ENCODE assay signal across 8 cellular contexts in genomic region chr3:179562467-179563297, GRCh38. TPM values are rescaled to one million over a fixed set of nuclear protein-coding genes. Genes with fewer than 3 reads are reported as not detected.
A peak's percentile ranks its signal among the peaks of the same experiment; 100 is the strongest.
DNase-seq lines count a peak whose midpoint lies in the region; ATAC-seq and TF ChIP-seq lines count a peak whose summit lies in the region.

Gene ACTL6A (plus strand): TSS chr3:179562926. CDS start chr3:179563093, 167 bp downstream.

- ATAC-seq in GM19324 (IDR thresholded peaks at IDR 0.05; ENCODE audit: low FRiP score, unreplicated experiment) (peak; percentile 99), HG03469 (IDR thresholded peaks at IDR 0.05; ENCODE audit: unreplicated experiment) (peak; percentile 95)

- no peak for TF ChIP-seq CTCF in BJ (IDR thresholded peaks at IDR 0.05; ENCODE audit: insufficient read depth, low read depth, low read length)
- no peak for TF ChIP-seq CTCF in colonic mucosa (IDR thresholded peaks at IDR 0.05)

- POLR2A ChIA-PET in BJ (lab: Charles Lee), result interaction anchor here (0.8 kb wide), 1 partner anchor 216 kb away, joined by 3 read pairs; no protein-coding TSS in a partner anchor

- H3K4me1 Mint-ChIP-seq in activated CD4-positive, alpha-beta T cell treated with anti-CD3 and anti-CD28 coated beads, Interleukin-2, amount 10 ng/mL, durations not matched to agents 24 days and 14 days, result peaks cover 27% of the 10 kb centered on the region

- H3K27ac Mint-ChIP-seq in activated CD4-positive, alpha-beta T cell treated with anti-CD3 and anti-CD28 coated beads, Interleukin-2, amount 10 ng/mL, durations not matched to agents 24 days and 14 days, result peak within 1 kb of the TSS; percentile 97

- H3K27me3 ChIP-seq in BJ (ENCODE audit: control insufficient read depth, insufficient read depth, low read length), result no peaks in the 10 kb centered on the region
- no peaks in the 10 kb centered on the region for H3K27me3 ChIP-seq in colonic mucosa
- H3K27me3 ChIP-seq in layer of hippocampus (ENCODE audit: control insufficient read depth, insufficient read depth, low read length), result no peaks in the 10 kb centered on the region

- CTCF ChIA-PET in BJ (lab: Yijun Ruan, JAX), result interaction anchor here (0.7 to 2.3 kb wide), 4 partner anchors 22 to 241 kb away, joined by 3 to 10 read pairs (median 4); no protein-coding TSS in a partner anchor

- H3K4me3 ChIP-seq in BJ (ENCODE audit: low read depth, low read length), result peak within 1 kb of the TSS; percentile 93
- peak within 1 kb of the TSS; percentile 91 for H3K4me3 ChIP-seq in colonic mucosa

- intact Hi-C loops in activated CD4-positive, alpha-beta T cell treated with anti-CD3 and anti-CD28 coated beads, Interleukin-2, amount 10 ng/mL, durations not matched to agents 24 days and 14 days (cut with micrococcal nuclease), result loop anchor here (1.0 to 2.0 kb wide), 9 partner anchors 42 to 547 kb away; partner anchors contain the start of genes GNB4, MFN1, MRPL47 and NDUFB5
- intact Hi-C loops in colonic mucosa (cut with DNase I), result loop anchor here (10.0 kb wide), 1 partner anchor 238 kb away; the partner anchor contains the start of gene ZNF639

- H3K9ac ChIP-seq in colonic mucosa (ENCODE audit: low read depth in 2 of 2, low read length in 2 of 2), result peak within 1 kb of the TSS; percentile 73 to 77

- no peaks in the 10 kb centered on the region for H3K9me3 ChIP-seq in colonic mucosa

- no peaks in the 10 kb centered on the region for H3K36me3 ChIP-seq in BJ (ENCODE audit: control insufficient read depth, insufficient read depth, low read length)
- no peaks in the 10 kb centered on the region for H3K36me3 ChIP-seq in colonic mucosa

- peak within 1 kb of the TSS; percentile 98 for H3K4me3 Mint-ChIP-seq in activated CD4-positive, alpha-beta T cell treated with anti-CD3 and anti-CD28 coated beads, Interleukin-2, amount 10 ng/mL, durations not matched to agents 24 days and 14 days

- peaks cover 7% of the 10 kb centered on the region for H3K4me1 ChIP-seq in colonic mucosa

- peaks cover 7% of the 10 kb centered on the region for H3K36me3 Mint-ChIP-seq in activated CD4-positive, alpha-beta T cell treated with anti-CD3 and anti-CD28 coated beads, Interleukin-2, amount 10 ng/mL, durations not matched to agents 24 days and 14 days (ENCODE audit: low read depth)

- H3K9me3 Mint-ChIP-seq in activated CD4-positive, alpha-beta T cell treated with anti-CD3 and anti-CD28 coated beads, Interleukin-2, amount 10 ng/mL, durations not matched to agents 24 days and 14 days, result no peaks in the 10 kb centered on the region

- H3K27ac ChIP-seq in colonic mucosa (peak within 1 kb of the TSS; percentile 85), layer of hippocampus (ENCODE audit: low read depth, low read length) (peak within 1 kb of the TSS; percentile 81)

- H3K27me3 Mint-ChIP-seq in activated CD4-positive, alpha-beta T cell treated with anti-CD3 and anti-CD28 coated beads, Interleukin-2, amount 10 ng/mL, durations not matched to agents 24 days and 14 days, result peaks cover 19% of the 10 kb centered on the region

- DNase-seq in BJ (ENCODE audit: low read depth) (peak; percentile 99), NCI-H526 treated with DMSO at 0.1 percent for 48 hours (lab: John Stamatoyannopoulos, UW) (peak; percentile 98), colonic mucosa (peak; percentile 100)
- peak; percentile 99 for DNase-seq in activated CD4-positive, alpha-beta T cell treated with anti-CD3 and anti-CD28 coated beads, Interleukin-2, amount 10 ng/mL, durations not matched to agents 24 days and 14 days
- DNase-seq in stimulated activated CD4-positive, alpha-beta T cell treated with anti-CD3 and anti-CD28 coated beads, Interleukin-1b, Interleukin-23, amount 100 ng/mL, for 4 hours (ENCODE audit: low read depth in 2 of 2), result peak; percentile 98 to 99

RNA-seq across cellular contexts. Expression of gene ACTL6A, which starts in this region (rescaled TPM):
- polyA plus RNA-seq in BJ (2011; rRNA removed), result 38.6 and 64.4 TPM in 2 replicates
- polyA minus RNA-seq in BJ (2011; rRNA and poly(A)+ RNA removed), result 13.8 and 16.2 TPM in 2 replicates
- 127 and 131 TPM in 2 replicates for total RNA-seq in activated CD4-positive, alpha-beta T cell treated with anti-CD3 and anti-CD28 coated beads, Interleukin-2, amount 10 ng/mL, durations not matched to agents 24 days and 14 days
- 10 to 100 TPM; 37.2 to 49.7 TPM for total RNA-seq in colonic mucosa

Comparison
In these comparisons a context has a peak if more than half of its experiments do, and no peak if none do; other contexts are left out.
1. Peak in every context shown above with its lines: DNase-seq, ATAC-seq, H3K4me3 ChIP-seq and H3K27ac ChIP-seq.